In genomic region chr19:45040059-45040767, GRCh38 we compare ENCODE assay signal across 2 cellular contexts.
TF ChIP-seq lines count a peak whose summit lies in the region.

No MANE protein-coding gene starts in this region.

TF ChIP-seq in SK-N-SH, 30 proteins besides CTCF, POLR2A, EP300 and RAD21 (continued from another document):
- TF ChIP-seq PBX3 (IDR thresholded peaks at IDR 0.05) (no peak), FOXM1 (IDR thresholded peaks at IDR 0.05; ENCODE audit: low read depth) (no peak), NRF1 (IDR thresholded peaks at IDR 0.05; ENCODE audit: low read depth, low read length) (no peak)

TF ChIP-seq in SK-N-SH treated with all-trans-retinoic acid at 6 μM for 48 hours, 23 proteins besides CTCF, POLR2A, EP300 and RAD21 (continued from another document):
- TF ChIP-seq TSHZ2 (CRISPR knock-in tag; IDR thresholded peaks at IDR 0.05) = no peak
- TF ChIP-seq TCF4 (CRISPR knock-in tag; IDR thresholded peaks at IDR 0.05; ENCODE audit: borderline replicate concordance) = no peak
